In the genomic region with DNA sequence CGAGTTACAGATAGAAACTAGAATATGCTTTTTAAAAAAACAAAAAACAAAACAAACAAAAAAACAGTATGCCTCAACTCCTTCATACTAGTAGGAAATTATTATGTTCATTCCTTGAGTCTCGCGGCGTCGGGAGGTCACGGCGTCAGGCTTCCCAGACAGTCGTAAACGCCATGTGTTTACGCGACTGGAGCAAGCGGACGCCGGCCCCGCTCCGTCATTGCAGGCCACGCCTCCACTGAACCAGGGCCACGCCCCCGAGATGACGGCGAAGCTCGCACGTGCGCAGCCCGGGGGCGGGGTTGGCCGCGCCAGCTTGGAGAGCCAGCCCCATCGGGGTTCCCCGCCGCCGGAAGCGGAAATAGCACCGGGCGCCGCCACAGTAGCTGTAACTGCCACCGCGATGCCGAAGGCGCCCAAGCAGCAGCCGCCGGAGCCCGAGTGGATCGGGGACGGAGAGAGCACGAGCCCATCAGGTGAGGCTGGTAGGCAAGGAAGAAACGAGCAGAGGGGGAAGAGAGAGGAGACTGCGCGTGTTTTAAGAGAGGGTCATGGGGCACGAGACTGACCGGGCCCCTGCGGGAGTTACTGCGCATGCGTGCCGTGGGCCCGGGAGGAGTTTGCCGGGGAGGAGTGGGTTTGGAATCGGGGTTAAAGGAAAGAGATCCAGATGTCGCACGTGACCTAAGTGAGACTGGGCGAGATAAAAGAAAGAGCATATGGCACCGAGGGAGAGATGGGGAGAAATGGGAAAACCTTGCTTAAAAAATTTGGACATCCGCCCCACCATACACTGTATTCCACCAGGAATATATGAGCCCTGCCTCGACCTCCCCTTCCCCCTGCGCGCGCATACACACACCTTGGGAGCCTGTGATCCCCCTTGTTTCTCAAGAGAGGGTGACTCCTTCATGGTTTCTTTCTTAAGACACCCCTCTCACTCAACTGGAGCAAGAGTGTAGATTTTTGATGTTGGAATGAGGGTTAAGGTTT, we compare ENCODE assay signal across 8 cellular contexts. TPM values are rescaled to one million over a fixed set of nuclear protein-coding genes. Genes with fewer than 3 reads are reported as not detected.
A peak's percentile ranks its signal among the peaks of the same experiment; 100 is the strongest.
DNase-seq lines count a peak whose midpoint lies in the region; ATAC-seq, FAIRE-seq and TF ChIP-seq lines count a peak whose summit lies in the region.

A gene (plus strand): TSS at position 358 of the 993 bp plus-strand sequence. CDS start 46 bp downstream, at position 404.

- peak; percentile 51 for ATAC-seq in GM18499 (IDR thresholded peaks at IDR 0.05; ENCODE audit: insufficient read depth, unreplicated experiment)
- ATAC-seq in HG02943 (IDR thresholded peaks at IDR 0.05; ENCODE audit: low read depth, unreplicated experiment): peak; percentile 85
- peak; percentile 99 for ATAC-seq in left ventricle myocardium superior
- ATAC-seq in psoas muscle: peak; percentile 99

- TF ChIP-seq CTCF in psoas muscle (IDR thresholded peaks at IDR 0.05): no peak

- WGBS in psoas muscle, 3 donors: 0 to 1% (median 0%) methylated on average over 63 to 67 of the region's 67 CpGs

- FAIRE-seq in urothelium cell line (lab: Jason Lieb, UNC): peak; percentile 91

- H3K9me3 ChIP-seq in psoas muscle: no peaks in the 10 kb centered on the region

- peak within 1 kb of the TSS; percentile 81 for H3K4me3 ChIP-seq in psoas muscle

- H3K36me3 ChIP-seq in psoas muscle (ENCODE audit: insufficient read depth in 1 of 2, low read depth in 1 of 2): peaks cover 0 to 25% of the 10 kb centered on the region in 2 donors

- no peaks in the 10 kb centered on the region for H3K27me3 ChIP-seq in psoas muscle (ENCODE audit: insufficient read depth in 3 of 3, low read length in 2 of 3)

- H3K27ac ChIP-seq in psoas muscle: peak within 1 kb of the TSS; percentile 95

- peaks cover 32% of the 10 kb centered on the region for H3K4me1 ChIP-seq in psoas muscle

- intact Hi-C loops in T-helper 2 cell treated with Interferon-gamma antibody and Interleukin-4, amounts not matched to agents 100 ng/mL and 5 ng/mL, for 36 hours (cut with micrococcal nuclease): loop anchor here (1.0 kb wide), 4 partner anchors 15 to 82 kb away; a partner anchor contains a TSS
- intact Hi-C loops in left ventricle myocardium superior (cut with micrococcal nuclease) (no loop called here), psoas muscle (cut with DNase I) (loop anchor here in 1 of 2 donors (2.0 to 5.0 kb wide), 2 partner anchors 15 to 106 kb away; a partner anchor contains a TSS)

- DNase-seq in NCI-H187 treated with DMSO at 0.1 percent for 48 hours (lab: John Stamatoyannopoulos, UW): peak; percentile 63
- DNase-seq in anterior cingulate cortex (lab: John Stamatoyannopoulos, UW): peak; percentile 79 to 99 (median 97)
- DNase-seq in left ventricle myocardium superior: peak; percentile 100
- DNase-seq in psoas muscle: peak; percentile 99 to 100
- DNase-seq in urothelium cell line (ENCODE audit: low spot score): peak; percentile 99

RNA-seq across cellular contexts. Expression of the gene that starts here (rescaled TPM):
- 80.3 and 85.2 TPM in 2 replicates for total RNA-seq in T-helper 2 cell treated with Interferon-gamma antibody and Interleukin-4, amounts not matched to agents 100 ng/mL and 5 ng/mL, for 36 hours
- total RNA-seq in left ventricle myocardium superior (37.8 TPM), psoas muscle (100 to 1,000 TPM in 1 of 4 donors, 10 to 100 TPM in 3; 64.2 to 108 (median 95.5) TPM)
- polyA plus RNA-seq in psoas muscle: 100 to 1,000 TPM in 2 of 3 donors, 10 to 100 TPM in 1; 53.8 to 119 (median 108) TPM

Comparison
In these comparisons a context has a peak if more than half of its experiments do, and no peak if none do; other contexts are left out.
1. Peak in every context shown above with its lines: DNase-seq, ATAC-seq, H3K4me3 ChIP-seq and H3K27ac ChIP-seq.